ENCODE assay signal across 2 cellular contexts in the genomic region with DNA sequence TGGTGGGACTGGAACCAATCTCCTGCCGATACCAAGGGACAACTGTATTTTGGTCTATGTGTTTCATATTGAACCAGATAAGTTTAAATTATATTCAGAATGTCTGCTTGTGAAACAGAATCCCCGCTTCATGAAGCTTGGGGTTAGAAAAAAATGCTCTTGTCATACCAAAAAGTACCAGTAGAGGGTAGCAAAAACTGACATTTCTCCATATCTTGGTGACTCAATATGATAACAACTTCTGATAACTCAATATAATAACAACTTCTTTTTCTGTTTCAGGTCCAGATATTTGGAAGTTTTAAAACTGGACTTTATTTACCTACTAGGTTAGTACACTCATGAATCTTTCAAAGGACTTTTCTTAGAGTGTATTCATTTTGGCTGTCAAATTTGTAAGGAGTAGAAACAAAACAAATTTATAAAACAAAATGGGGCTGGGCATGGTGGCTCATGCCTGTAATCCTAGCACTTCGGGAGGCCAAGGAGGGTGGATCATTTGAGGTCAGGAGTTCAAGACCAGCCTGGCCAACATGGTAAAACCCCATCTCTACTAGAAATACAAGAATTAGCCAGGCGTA.
TF ChIP-seq lines count a peak whose summit lies in the region.

No MANE protein-coding gene starts in this region.

TF ChIP-seq in GM23338, 12 proteins besides CTCF, POLR2A, EP300 and RAD21:
- TF ChIP-seq REST (IDR thresholded peaks at IDR 0.05; ENCODE audit: unreplicated experiment) (no peak), ZNF331 (CRISPR knock-in tag; IDR thresholded peaks at IDR 0.05; ENCODE audit: low read depth) (no peak), STAT1 (IDR thresholded peaks at IDR 0.05; ENCODE audit: unreplicated experiment) (no peak), ZNF114 (CRISPR knock-in tag; IDR thresholded peaks at IDR 0.05) (no peak), CREB1 (CRISPR knock-in tag; IDR thresholded peaks at IDR 0.05; ENCODE audit: low read depth) (no peak), JUNB (IDR thresholded peaks at IDR 0.05; ENCODE audit: unreplicated experiment) (no peak)
- TF ChIP-seq, protein P1, sequence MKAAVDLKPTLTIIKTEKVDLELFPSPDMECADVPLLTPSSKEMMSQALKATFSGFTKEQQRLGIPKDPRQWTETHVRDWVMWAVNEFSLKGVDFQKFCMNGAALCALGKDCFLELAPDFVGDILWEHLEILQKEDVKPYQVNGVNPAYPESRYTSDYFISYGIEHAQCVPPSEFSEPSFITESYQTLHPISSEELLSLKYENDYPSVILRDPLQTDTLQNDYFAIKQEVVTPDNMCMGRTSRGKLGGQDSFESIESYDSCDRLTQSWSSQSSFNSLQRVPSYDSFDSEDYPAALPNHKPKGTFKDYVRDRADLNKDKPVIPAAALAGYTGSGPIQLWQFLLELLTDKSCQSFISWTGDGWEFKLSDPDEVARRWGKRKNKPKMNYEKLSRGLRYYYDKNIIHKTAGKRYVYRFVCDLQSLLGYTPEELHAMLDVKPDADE (IDR thresholded peaks at IDR 0.05): no peak
TF ChIP-seq in GM23338: peak in this region for 0.

TF ChIP-seq in H1, 55 proteins besides CTCF, POLR2A, EP300 and RAD21:
- no peak for TF ChIP-seq YY1 (IDR thresholded peaks at IDR 0.05; ENCODE audit: low read depth, low read length)
- TF ChIP-seq SRF (IDR thresholded peaks at IDR 0.05; ENCODE audit: low read depth, low read length): no peak
- TF ChIP-seq SP2 (IDR thresholded peaks at IDR 0.05; ENCODE audit: low read length): no peak
- TF ChIP-seq JUND (IDR thresholded peaks at IDR 0.05; ENCODE audit: low read length): no peak
- TF ChIP-seq MAX (IDR thresholded peaks at IDR 0.05): no peak
- TF ChIP-seq PHF8 (conservative IDR thresholded peaks at IDR 0.05; ENCODE audit: low read depth, low read length): no peak
- no peak for TF ChIP-seq BCL11A (IDR thresholded peaks at IDR 0.05; ENCODE audit: low read depth in 2 of 2, low read length in 2 of 2)
- TF ChIP-seq TBP (IDR thresholded peaks at IDR 0.05; ENCODE audit: low read depth, low read length): no peak
- no peak for TF ChIP-seq CTBP2 (IDR thresholded peaks at IDR 0.05; ENCODE audit: borderline replicate concordance, insufficient read depth, insufficient read length, low read length)
- TF ChIP-seq GTF2F1 (IDR thresholded peaks at IDR 0.05; ENCODE audit: borderline replicate concordance, low read depth, low read length): no peak
- no peak for TF ChIP-seq TAF1 (IDR thresholded peaks at IDR 0.05; ENCODE audit: low read depth, low read length)
- no peak for TF ChIP-seq CREB1 (IDR thresholded peaks at IDR 0.05)
- TF ChIP-seq ATF3 (IDR thresholded peaks at IDR 0.05; ENCODE audit: insufficient read depth, low read depth, low read length): no peak
- no peak for TF ChIP-seq JUN (IDR thresholded peaks at IDR 0.05; ENCODE audit: low read depth, low read length)
- TF ChIP-seq CHD2 (IDR thresholded peaks at IDR 0.05; ENCODE audit: low read length): no peak
- TF ChIP-seq CBX5 (IDR thresholded peaks at IDR 0.05; ENCODE audit: low read depth, low read length): no peak
- TF ChIP-seq RBBP5 (IDR thresholded peaks at IDR 0.05; ENCODE audit: borderline replicate concordance, low read depth, low read length): no peak
- TF ChIP-seq EZH2 (IDR thresholded peaks at IDR 0.05; ENCODE audit: low read depth, low read length, severe bottlenecking): no peak
- TF ChIP-seq KDM1A (IDR thresholded peaks at IDR 0.05; ENCODE audit: borderline replicate concordance, low read length): no peak
